Comparison of ENCODE assay signal across 9 cellular contexts in genomic region chr3:175526609-175527280, GRCh38.
A peak's percentile ranks its signal among the peaks of the same experiment; 100 is the strongest.
DNase-seq lines count a peak whose midpoint lies in the region; ATAC-seq and TF ChIP-seq lines count a peak whose summit lies in the region.
"Had no signal": no experiment of that assay in that cellular context is flagged by ENCODE, and none has a peak within 500 bp of the region (broad histone marks: within the 10 kb centered on the region; RNA-seq: fewer than 3 reads in every experiment).

No MANE protein-coding gene starts in this region.

- H3K36me3 ChIP-seq in iPS-20b (ENCODE audit: insufficient read depth, low read depth, low read length), result no peaks in the 10 kb centered on the region
- no peaks in the 10 kb centered on the region for H3K36me3 ChIP-seq in smooth muscle cell (ENCODE audit: low read depth)
- H3K36me3 ChIP-seq in BE2C, result no peaks in the 10 kb centered on the region

- no peaks in the 10 kb centered on the region for H3F3A ChIP-seq in smooth muscle cell (ENCODE audit: low read depth)

- H3K27me3 Mint-ChIP-seq in activated B cell treated with CpG ODN at 0.5 μM for 24 hours, result no peaks in the 10 kb centered on the region

- CTCF ChIA-PET in activated B cell treated with CpG ODN at 0.5 μM for 24 hours (lab: Charles Lee), result no interaction called here

- no peaks in the 10 kb centered on the region for H3K79me2 ChIP-seq in smooth muscle cell (ENCODE audit: low read depth)

- H4K20me1 ChIP-seq in smooth muscle cell (ENCODE audit: low read depth), result no peaks in the 10 kb centered on the region

- H3K4me3 Mint-ChIP-seq in activated B cell treated with CpG ODN at 0.5 μM for 24 hours, result peak overlapping the region; percentile 57

- H3K36me3 Mint-ChIP-seq in activated B cell treated with CpG ODN at 0.5 μM for 24 hours (ENCODE audit: low read depth), result no peaks in the 10 kb centered on the region

- H3K27ac Mint-ChIP-seq in activated B cell treated with CpG ODN at 0.5 μM for 24 hours, result no peak overlapping the region

- no peaks in the 10 kb centered on the region for H3K9me3 ChIP-seq in iPS-20b (ENCODE audit: insufficient read depth, low read depth, low read length)
- H3K9me3 ChIP-seq in smooth muscle cell (replicated peaks; ENCODE audit: low read depth), result no peaks in the 10 kb centered on the region
- no peaks in the 10 kb centered on the region for H3K9me3 ChIP-seq in BE2C

- ATAC-seq in activated B cell treated with CpG ODN at 0.5 μM for 24 hours (ENCODE audit: low read depth), result no peak

- H3K4me2 ChIP-seq in smooth muscle cell, result peak overlapping the region; percentile 78

- POLR2A ChIA-PET in activated B cell treated with CpG ODN at 0.5 μM for 24 hours (lab: Charles Lee), result no interaction called here

- DNase-seq in H4 (ENCODE audit: low spot score), result peak; percentile 13
- DNase-seq in activated B cell treated with CpG ODN at 0.5 μM for 24 hours, result no peak
- no peak for DNase-seq in smooth muscle cell (lab: John Stamatoyannopoulos, UW; ENCODE audit: unreplicated experiment)
- DNase-seq in activated T-cell treated with anti-CD3 and anti-CD28 coated beads, Interleukin-2, amount 50 U/mL, for 1 hour, result no peak
- DNase-seq in germinal center (ENCODE audit: low spot score), result no peak
- no peak for DNase-seq in SIG-M5 treated with dmso at 0.1 percent for 504 hours (lab: John Stamatoyannopoulos, UW; ENCODE audit: unreplicated experiment)
- no peak for DNase-seq in BE2C
- DNase-seq: NCI-H1048 had no signal

- H3K9ac ChIP-seq in iPS-20b (ENCODE audit: low read depth, low read length) (0 out of 2 replicates have a peak overlapping the region, but pooled peaks have one; percentile 12), smooth muscle cell (ENCODE audit: low read depth) (no peak overlapping the region)

- no peaks in the 10 kb centered on the region for H3K27me3 ChIP-seq in iPS-20b (ENCODE audit: insufficient read depth, low read length)
- no peaks in the 10 kb centered on the region for H3K27me3 ChIP-seq in smooth muscle cell (ENCODE audit: low read depth)
- no peaks in the 10 kb centered on the region for H3K27me3 ChIP-seq in BE2C

- no peak overlapping the region for H3K27ac ChIP-seq in iPS-20b (ENCODE audit: low read length)
- H3K27ac ChIP-seq in smooth muscle cell (ENCODE audit: low read depth), result no peak overlapping the region

- no peaks in the 10 kb centered on the region for H3K9me3 Mint-ChIP-seq in activated B cell treated with CpG ODN at 0.5 μM for 24 hours

- intact Hi-C loops in activated B cell treated with CpG ODN at 0.5 μM for 24 hours (cut with micrococcal nuclease), result no loop called here

- peaks cover 7% of the 10 kb centered on the region for H3K4me1 Mint-ChIP-seq in activated B cell treated with CpG ODN at 0.5 μM for 24 hours

- TF ChIP-seq CTCF in activated B cell treated with CpG ODN at 0.5 μM for 24 hours (IDR thresholded peaks at IDR 0.05) (no peak), smooth muscle cell (IDR thresholded peaks at IDR 0.05; ENCODE audit: borderline replicate concordance, insufficient read depth, poor library complexity, severe bottlenecking) (no peak), BE2C (IDR thresholded peaks at IDR 0.05; ENCODE audit: low read depth, low read length) (no peak)

- H3K4me3 ChIP-seq in iPS-20b (ENCODE audit: low read length), result peak overlapping the region; percentile 47; the same call in 1 of the 2 replicates
- H3K4me3 ChIP-seq in smooth muscle cell, result peak overlapping the region; percentile 43
- H3K4me3 ChIP-seq in BE2C (ENCODE audit: low read depth, low read length), result no peak overlapping the region

- 42% methylated on average over 4 of the region's 4 CpGs for WGBS in smooth muscle cell (ENCODE audit: low lambda C conversion rate)

- H2AFZ ChIP-seq in smooth muscle cell (ENCODE audit: low read depth), result peak overlapping the region; percentile 50

- H3K4me1 ChIP-seq in iPS-20b (ENCODE audit: insufficient read depth, low read length) (peaks cover 19% of the 10 kb centered on the region; the same call in 1 of the 2 replicates), smooth muscle cell (ENCODE audit: low read depth) (peaks cover 14% of the 10 kb centered on the region), BE2C (no peaks in the 10 kb centered on the region)
